9 cellular contexts compared by ENCODE assay signal in the genomic region with DNA sequence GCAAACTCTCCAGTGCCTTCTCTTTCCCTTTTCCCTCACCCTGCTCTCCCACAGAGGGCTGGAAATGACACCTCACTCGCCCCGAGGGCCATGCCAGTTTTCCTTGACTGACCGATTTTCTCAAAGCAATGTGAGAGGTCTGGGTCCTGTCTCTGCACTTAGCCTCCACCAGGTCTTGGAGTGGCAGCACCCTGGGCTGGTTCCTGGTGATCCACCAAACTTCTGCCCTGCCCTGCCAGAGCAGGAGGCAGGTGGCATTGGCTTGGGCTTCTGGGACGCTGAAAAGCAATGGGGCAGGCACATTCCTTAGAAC.
A peak's percentile ranks its signal among the peaks of the same experiment; 100 is the strongest.
DNase-seq lines count a peak whose midpoint lies in the region; ATAC-seq and TF ChIP-seq lines count a peak whose summit lies in the region.
"Had no signal": no experiment of that assay in that cellular context is flagged by ENCODE, and none has a peak within 500 bp of the region (broad histone marks: within the 10 kb centered on the region; RNA-seq: fewer than 3 reads in every experiment).

No MANE protein-coding gene starts in this region.

- ATAC-seq in mucosa of descending colon (peak; percentile 1), HG02884 (IDR thresholded peaks at IDR 0.05; ENCODE audit: unreplicated experiment) (no peak), HG03039 (IDR thresholded peaks at IDR 0.05; ENCODE audit: unreplicated experiment) (no peak)

- peaks cover 34% of the 10 kb centered on the region for H3K4me1 ChIP-seq in HUES48 (ENCODE audit: control insufficient read depth, insufficient read depth, low read length)
- peaks cover 42% of the 10 kb centered on the region for H3K4me1 ChIP-seq in mucosa of descending colon (ENCODE audit: low read depth)

- peak overlapping the region; percentile 79 for H3K27ac ChIP-seq in 22Rv1
- H3K27ac ChIP-seq in HUES48 (ENCODE audit: low read depth, low read length), result peak overlapping the region; percentile 67

- in situ Hi-C loops in T47D (cut with HindIII; ENCODE audit: low pct_unique_long_range_greater_than_20kb, low sequenced_read_pairs), result no loop called here

- intact Hi-C loops in mucosa of descending colon (cut with DNase I, micrococcal nuclease), result no loop called here

- H3K9ac ChIP-seq in HUES48 (ENCODE audit: low read depth, low read length), result no peak overlapping the region

- no peaks in the 10 kb centered on the region for H3K9me3 ChIP-seq in HUES48 (ENCODE audit: control insufficient read depth, insufficient read depth, low read length)
- no peaks in the 10 kb centered on the region for H3K9me3 ChIP-seq in mucosa of descending colon

- DNase-seq in T47D (ENCODE audit: low read depth in 1 of 2, low spot score in 1 of 2) (peak; percentile 53 to 59), mucosa of descending colon (peak in 1 of 3 donors; percentile 61), GM19238 (ENCODE audit: insufficient read length, low spot score) (no peak), globus pallidus (ENCODE audit: low spot score) (no peak)
- DNase-seq: NCI-H446 treated with DMSO at 0.1 percent for 48 hours had no signal

- TF ChIP-seq CTCF in 22Rv1 (IDR thresholded peaks at IDR 0.05), result no peak
- TF ChIP-seq CTCF in mucosa of descending colon (IDR thresholded peaks at IDR 0.05), result no peak

- peak overlapping the region; percentile 86 for H3K4me3 ChIP-seq in HUES48 (ENCODE audit: low read depth, low read length)
- peak overlapping the region; percentile 42 for H3K4me3 ChIP-seq in mucosa of descending colon

- H3K27me3 ChIP-seq in HUES48 (ENCODE audit: control insufficient read depth, insufficient read depth, low read length), result 0 out of 2 replicates have a peak, but pooled peaks cover 10% of the 10 kb centered on the region

- H3K36me3 ChIP-seq in HUES48 (ENCODE audit: control insufficient read depth, insufficient read depth, low read length) (no peaks in the 10 kb centered on the region), mucosa of descending colon (ENCODE audit: low read depth) (no peaks in the 10 kb centered on the region)

Comparison
In these comparisons a context has a peak if more than half of its experiments do, and no peak if none do; other contexts are left out.
1. DNase-seq: peak in T47D (2 of 2); none in GM19238 (single experiment) and globus pallidus (single experiment).